ENCODE assay signal across 8 cellular contexts in the genomic region with DNA sequence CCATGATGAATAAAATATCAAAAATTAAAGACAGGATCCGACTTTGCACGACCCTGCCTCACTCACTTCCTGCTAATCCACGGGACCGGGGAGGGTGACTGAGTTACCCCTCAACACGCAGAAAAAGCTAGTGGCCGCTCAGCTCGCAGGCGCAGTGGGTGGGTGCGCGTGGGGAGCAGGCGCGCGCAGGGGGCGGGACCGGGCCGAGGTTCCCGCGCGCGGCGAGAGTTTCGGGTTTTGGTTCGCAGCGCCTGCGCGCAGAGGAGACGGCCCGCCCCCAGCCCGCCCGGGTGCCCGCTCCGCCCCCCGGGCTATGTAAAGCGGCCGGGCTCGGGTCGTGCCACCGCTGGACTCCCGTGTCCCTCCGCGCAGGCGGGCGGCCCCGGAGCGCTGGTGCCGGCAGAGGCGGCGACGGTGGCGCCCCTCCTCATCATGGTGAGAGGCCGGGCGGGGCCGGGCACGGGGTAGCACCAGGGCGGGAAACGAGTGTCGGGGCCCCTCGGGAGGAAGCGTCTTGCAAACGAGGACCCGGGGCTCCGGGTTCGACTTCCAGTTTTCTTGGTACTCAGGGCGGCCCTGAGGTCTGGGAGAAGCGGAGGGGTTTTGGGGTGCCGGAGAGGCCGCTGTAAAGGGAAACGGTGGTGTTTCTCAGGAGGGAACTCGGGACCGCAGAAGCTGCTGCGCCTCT. TPM values are rescaled to one million over a fixed set of nuclear protein-coding genes. Genes with fewer than 3 reads are reported as not detected.
DNase-seq lines count a peak whose midpoint lies in the region; ATAC-seq lines count a peak whose summit lies in the region.

A gene (plus strand): TSS at position 343 of the 688 bp plus-strand sequence. CDS start 90 bp downstream, at position 433.

- peak; percentile 46 for ATAC-seq in GM21619 (IDR thresholded peaks at IDR 0.05; ENCODE audit: unreplicated experiment)
- peak; percentile 94 for ATAC-seq in naive thymus-derived CD4-positive, alpha-beta T cell
- ATAC-seq in stimulated activated memory B cell treated with anti-CD40 and anti-IgM and Interleukin-4, amounts not matched to agents 10 μg/mL and 1 μg/mL and 100 μg/mL, for 72 hours: peak; percentile 92

- peaks cover 37% of the 10 kb centered on the region for H3K79me2 ChIP-seq in Karpas-422 (ENCODE audit: low read length)

- peak within 1 kb of the TSS; percentile 95 for H3K9ac ChIP-seq in Karpas-422 (ENCODE audit: low read length)

- peak within 1 kb of the TSS; percentile 98 for H3K4me2 ChIP-seq in Karpas-422 (ENCODE audit: low read depth, low read length, poor library complexity, severe bottlenecking)

- peaks cover 25% of the 10 kb centered on the region for H3K4me1 ChIP-seq in Karpas-422 (ENCODE audit: low read length)
- peaks cover 10 to 16% of the 10 kb centered on the region in 2 donors for H3K4me1 ChIP-seq in naive thymus-derived CD4-positive, alpha-beta T cell (ENCODE audit: control insufficient read depth in 2 of 2, insufficient read depth in 2 of 2, low read length in 2 of 2)

- peaks cover 27% of the 10 kb centered on the region for H4K20me1 ChIP-seq in Karpas-422 (ENCODE audit: insufficient read depth, low read depth, low read length)

- H2AFZ ChIP-seq in Karpas-422 (ENCODE audit: low read length): peak within 1 kb of the TSS; percentile 69

- peaks cover 24 to 51% (median 36%) of the 10 kb centered on the region in 7 donors for H3K4me1 Mint-ChIP-seq in naive thymus-derived CD4-positive, alpha-beta T cell
- peaks cover 50% of the 10 kb centered on the region for H3K4me1 Mint-ChIP-seq in stimulated activated memory B cell treated with anti-CD40 and anti-IgM and Interleukin-4, amounts not matched to agents 10 μg/mL and 1 μg/mL and 100 μg/mL, for 72 hours

- POLR2A ChIA-PET in naive thymus-derived CD4-positive, alpha-beta T cell (lab: Charles Lee): interaction anchor here (0.6 to 4.2 kb wide), 26 partner anchors 9 to 1853 kb away, joined by 3 to 71 read pairs (median 4); a partner anchor contains a TSS

- peaks cover 0 to 5% (median 0%) of the 10 kb centered on the region in 11 donors for H3K9me3 Mint-ChIP-seq in naive thymus-derived CD4-positive, alpha-beta T cell
- H3K9me3 Mint-ChIP-seq in stimulated activated memory B cell treated with anti-CD40 and anti-IgM and Interleukin-4, amounts not matched to agents 10 μg/mL and 1 μg/mL and 100 μg/mL, for 72 hours: no peaks in the 10 kb centered on the region

- H3K36me3 ChIP-seq in Karpas-422 (ENCODE audit: insufficient read depth, low read length): peaks cover 21% of the 10 kb centered on the region
- H3K36me3 ChIP-seq in naive thymus-derived CD4-positive, alpha-beta T cell (ENCODE audit: control insufficient read depth in 2 of 3, insufficient read depth in 3 of 3, low read length in 3 of 3): peaks cover 0 to 10% (median 0%) of the 10 kb centered on the region in 3 experiments

- peak; percentile 100 for DNase-seq in D341Med (ENCODE audit: low spot score)
- peak; percentile 97 for DNase-seq in Karpas-422
- peak; percentile 91 for DNase-seq in RPMI7951 (ENCODE audit: low read depth)
- peak; percentile 88 for DNase-seq in activated T-helper 1 cell treated with Interleukin-2 at 50 U/mL for 16 hours (ENCODE audit: low read depth)
- DNase-seq in fibroblast of gingiva (ENCODE audit: low read depth): peak; percentile 95
- DNase-seq in naive thymus-derived CD4-positive, alpha-beta T cell: peak; percentile 84 to 94 (median 88)

- H3K9me3 ChIP-seq in Karpas-422 (ENCODE audit: low read length): no peaks in the 10 kb centered on the region
- no peaks in the 10 kb centered on the region for H3K9me3 ChIP-seq in naive thymus-derived CD4-positive, alpha-beta T cell (ENCODE audit: control insufficient read depth in 2 of 3, low read length in 3 of 3)

- H3K4me3 ChIP-seq in Karpas-422 (ENCODE audit: low read length): peak within 1 kb of the TSS; percentile 96
- peak within 1 kb of the TSS; percentile 87 for H3K4me3 ChIP-seq in naive thymus-derived CD4-positive, alpha-beta T cell (ENCODE audit: low read length)

- H3K27ac ChIP-seq in Karpas-422 (ENCODE audit: low read length): peak within 1 kb of the TSS; percentile 90
- peak within 1 kb of the TSS; percentile 88 for H3K27ac ChIP-seq in naive thymus-derived CD4-positive, alpha-beta T cell (ENCODE audit: low read depth, low read length)

- intact Hi-C loops in naive thymus-derived CD4-positive, alpha-beta T cell (cut with micrococcal nuclease): loop anchor here (1.0 to 5.0 kb wide), 11 partner anchors 36 to 1516 kb away; a partner anchor contains a TSS

- H3K36me3 Mint-ChIP-seq in naive thymus-derived CD4-positive, alpha-beta T cell: peaks cover 0 to 14% (median 0%) of the 10 kb centered on the region in 5 donors
- H3K36me3 Mint-ChIP-seq in stimulated activated memory B cell treated with anti-CD40 and anti-IgM and Interleukin-4, amounts not matched to agents 10 μg/mL and 1 μg/mL and 100 μg/mL, for 72 hours: no peaks in the 10 kb centered on the region

- H3K27ac Mint-ChIP-seq in naive thymus-derived CD4-positive, alpha-beta T cell: peak within 1 kb of the TSS; percentile 83 to 96 (median 89)
- peak within 1 kb of the TSS; percentile 38 for H3K27ac Mint-ChIP-seq in stimulated activated memory B cell treated with anti-CD40 and anti-IgM and Interleukin-4, amounts not matched to agents 10 μg/mL and 1 μg/mL and 100 μg/mL, for 72 hours

- no peaks in the 10 kb centered on the region for H3K27me3 ChIP-seq in Karpas-422 (ENCODE audit: low read length)
- H3K27me3 ChIP-seq in naive thymus-derived CD4-positive, alpha-beta T cell (ENCODE audit: control insufficient read depth in 2 of 2, insufficient read depth in 2 of 2, low read length in 2 of 2): no peaks in the 10 kb centered on the region

- CTCF ChIA-PET in naive thymus-derived CD4-positive, alpha-beta T cell (lab: Charles Lee): interaction anchor here (1.0 to 1.8 kb wide), 8 partner anchors 18 to 564 kb away, joined by 3 to 5 read pairs (median 3); a partner anchor contains a TSS

- no peaks in the 10 kb centered on the region for H3K9me2 ChIP-seq in Karpas-422 (replicated peaks; ENCODE audit: insufficient read depth, low read length)

- peak within 1 kb of the TSS; percentile 78 to 93 (median 88) for H3K4me3 Mint-ChIP-seq in naive thymus-derived CD4-positive, alpha-beta T cell
- H3K4me3 Mint-ChIP-seq in stimulated activated memory B cell treated with anti-CD40 and anti-IgM and Interleukin-4, amounts not matched to agents 10 μg/mL and 1 μg/mL and 100 μg/mL, for 72 hours: peak within 1 kb of the TSS; percentile 79

- H3K27me3 Mint-ChIP-seq in naive thymus-derived CD4-positive, alpha-beta T cell: peaks cover 0 to 2% (median 0%) of the 10 kb centered on the region in 5 donors
- no peaks in the 10 kb centered on the region for H3K27me3 Mint-ChIP-seq in stimulated activated memory B cell treated with anti-CD40 and anti-IgM and Interleukin-4, amounts not matched to agents 10 μg/mL and 1 μg/mL and 100 μg/mL, for 72 hours

RNA-seq across cellular contexts. Expression of the gene that starts here (rescaled TPM):
- 41.3 and 79.1 TPM in 2 replicates for total RNA-seq in Karpas-422 (2014; rRNA removed; shearing (Covaris generic); ENCODE audit: low replicate concordance)
- total RNA-seq in RPMI7951 (2014; rRNA removed; shearing (Covaris generic)): 37.8 and 43.9 TPM in 2 replicates
- total RNA-seq in naive thymus-derived CD4-positive, alpha-beta T cell: 10 to 100 TPM; 29.6 to 86.3 (median 32.5) TPM
- polyA plus RNA-seq in naive thymus-derived CD4-positive, alpha-beta T cell: 10 to 100 TPM; 32.3 to 34.2 TPM

Comparison
In these comparisons a context has a peak if more than half of its experiments do, and no peak if none do; other contexts are left out.
1. Peak in every context shown above with its lines: DNase-seq, ATAC-seq, H3K4me3 ChIP-seq and H3K27ac ChIP-seq.